25 cellular contexts compared by ENCODE assay signal in genomic region chr14:73261520-73262426, GRCh38. TPM values are rescaled to one million over a fixed set of nuclear protein-coding genes. Genes with fewer than 3 reads are reported as not detected.
A peak's percentile ranks its signal among the peaks of the same experiment; 100 is the strongest.
DNase-seq lines count a peak whose midpoint lies in the region; ATAC-seq, FAIRE-seq and TF ChIP-seq lines count a peak whose summit lies in the region.
"Had no signal": no experiment of that assay in that cellular context is flagged by ENCODE, and none has a peak within 500 bp of the region (broad histone marks: within the 10 kb centered on the region; RNA-seq: fewer than 3 reads in every experiment).

No MANE protein-coding gene starts in this region.

- no peak overlapping the region for H2BK12ac ChIP-seq in neuronal stem cell (ENCODE audit: low read length)

- H3K18ac ChIP-seq in IMR-90 (ENCODE audit: low read depth, low read length) (no peak overlapping the region), neuronal stem cell (ENCODE audit: low read length) (peak overlapping the region; percentile 64)

- intact Hi-C loops in activated CD4-positive, alpha-beta T cell treated with anti-CD3 and anti-CD28 coated beads for 36 hours (cut with DNase I, micrococcal nuclease) = no loop called here
- intact Hi-C loops in activated CD4-positive, alpha-beta T cell treated with anti-CD3 and anti-CD28 coated beads, Interleukin-2, amount 10 ng/mL, durations not matched to agents 24 days and 14 days (cut with micrococcal nuclease) = no loop called here
- intact Hi-C loops in IMR-90 (cut with micrococcal nuclease) (no loop called here), esophagus squamous epithelium (cut with DNase I) (no loop called here)

- no peaks in the 10 kb centered on the region for H3K4me1 ChIP-seq in IMR-90 (ENCODE audit: control insufficient read depth, insufficient read depth, low read length)
- H3K4me1 ChIP-seq in neuronal stem cell (ENCODE audit: control insufficient read depth in 2 of 2, insufficient read depth in 1 of 2, low read depth in 1 of 2, low read length in 2 of 2) = peaks cover 10 to 13% of the 10 kb centered on the region in 2 donors
- no peaks in the 10 kb centered on the region for H3K4me1 ChIP-seq in esophagus squamous epithelium

- CTCF ChIA-PET in activated CD4-positive, alpha-beta T cell treated with anti-CD3 and anti-CD28 coated beads for 36 hours (lab: Charles Lee) = interaction anchor here (0.6 kb wide), 1 partner anchor 203 kb away, joined by 4 read pairs; no protein-coding TSS in a partner anchor
- CTCF ChIA-PET in IMR-90 (lab: Yijun Ruan, JAX) = no interaction called here

- H2BK15ac ChIP-seq in IMR-90 (ENCODE audit: low read depth, low read length) = no peak overlapping the region
- no peak overlapping the region for H2BK15ac ChIP-seq in neuronal stem cell (ENCODE audit: low read length)

- no peak for TF ChIP-seq CTCF in IMR-90 (conservative IDR thresholded peaks at IDR 0.05; ENCODE audit: low read depth, low read length)
- TF ChIP-seq CTCF in esophagus squamous epithelium (IDR thresholded peaks at IDR 0.05) = no peak

- H3K36me3 Mint-ChIP-seq in activated CD4-positive, alpha-beta T cell treated with anti-CD3 and anti-CD28 coated beads for 36 hours (ENCODE audit: low read depth) = no peaks in the 10 kb centered on the region
- no peaks in the 10 kb centered on the region for H3K36me3 Mint-ChIP-seq in activated CD4-positive, alpha-beta T cell treated with anti-CD3 and anti-CD28 coated beads, Interleukin-2, amount 10 ng/mL, durations not matched to agents 24 days and 14 days (ENCODE audit: low read depth)
- H3K36me3 Mint-ChIP-seq: CD8-positive, alpha-beta T cell had no signal

- POLR2A ChIA-PET in activated CD4-positive, alpha-beta T cell treated with anti-CD3 and anti-CD28 coated beads for 36 hours (lab: Charles Lee) = no interaction called here
- POLR2A ChIA-PET in IMR-90 (lab: Charles Lee; ENCODE audit: unreplicated experiment) = no interaction called here

- no peak overlapping the region for H4K8ac ChIP-seq in IMR-90 (ENCODE audit: low read depth in 2 of 2, low read length in 2 of 2)
- H4K8ac ChIP-seq in neuronal stem cell (ENCODE audit: low read depth, low read length) = no peak overlapping the region

- BruUV-seq in IMR-90 (replicated peaks; lab: Mats Ljungman, UMichigan) = no TSS peak

- no peak overlapping the region for H3K4me2 ChIP-seq in IMR-90 (ENCODE audit: low read depth, low read length)
- no peak overlapping the region for H3K4me2 ChIP-seq in neuronal stem cell (ENCODE audit: insufficient read depth, low read length, poor library complexity, severe bottlenecking)
- H3K4me2 ChIP-seq: PC-9 had no signal

- dilution Hi-C loops in IMR-90 (cut with HindIII; ENCODE audit: low sequenced_read_pairs, unreplicated experiment) = no loop called here

- H4K20me1 ChIP-seq in IMR-90 (ENCODE audit: insufficient read depth, low read length) = no peaks in the 10 kb centered on the region; the same call in 1 of the 2 replicates

- no peak overlapping the region for H3K9ac ChIP-seq in IMR-90 (ENCODE audit: low read depth, low read length)
- H3K9ac ChIP-seq in neuronal stem cell (ENCODE audit: low read depth, low read length, poor library complexity) = peak overlapping the region; percentile 55

- H3K4me3 ChIP-seq in IMR-90 (ENCODE audit: insufficient read depth, low read depth, low read length) (no peak overlapping the region), neuronal stem cell (ENCODE audit: low read length in 2 of 2) (peak overlapping the region in 1 of 2 donors; percentile 18), esophagus squamous epithelium (no peak overlapping the region)
- H3K4me3 ChIP-seq: GM12878, MG63, PC-9 had no signal

- peak overlapping the region; percentile 19 for H2AK9ac ChIP-seq in IMR-90 (replicated peaks; ENCODE audit: low read depth, low read length, poor library complexity)

- no peak for TF ChIP-seq POLR2A in IMR-90 (IDR thresholded peaks at IDR 0.05; ENCODE audit: low read depth, low read length)
- TF ChIP-seq POLR2A in esophagus squamous epithelium (IDR thresholded peaks at IDR 0.05) = no peak

- H3K27ac Mint-ChIP-seq in activated CD4-positive, alpha-beta T cell treated with anti-CD3 and anti-CD28 coated beads for 36 hours = no peak overlapping the region
- no peak overlapping the region for H3K27ac Mint-ChIP-seq in activated CD4-positive, alpha-beta T cell treated with anti-CD3 and anti-CD28 coated beads, Interleukin-2, amount 10 ng/mL, durations not matched to agents 24 days and 14 days
- H3K27ac Mint-ChIP-seq: CD8-positive, alpha-beta T cell had no signal

- H3K27ac ChIP-seq in IMR-90 (ENCODE audit: insufficient read depth, low read length) = no peak overlapping the region
- H3K27ac ChIP-seq in neuronal stem cell (replicated peaks; ENCODE audit: low read length) = no peak overlapping the region
- H3K27ac ChIP-seq in esophagus squamous epithelium = no peak overlapping the region
- H3K27ac ChIP-seq: PC-9, RWPE1 had no signal

- no peak for ATAC-seq in activated CD4-positive, alpha-beta T cell treated with anti-CD3 and anti-CD28 coated beads for 36 hours
- ATAC-seq in IMR-90 (ENCODE audit: low read depth) = no peak
- ATAC-seq in HG02588 (IDR thresholded peaks at IDR 0.05; ENCODE audit: unreplicated experiment) = no peak
- ATAC-seq: CD8-positive, alpha-beta T cell; GM12878 had no signal

- H3K9me3 ChIP-seq in IMR-90 (ENCODE audit: control insufficient read depth, insufficient read depth, low read length) = no peaks in the 10 kb centered on the region
- H3K9me3 ChIP-seq in neuronal stem cell (replicated peaks in 1 of 2; ENCODE audit: control insufficient read depth in 2 of 2, insufficient read depth in 1 of 2, low read depth in 1 of 2, low read length in 2 of 2) = no peaks in the 10 kb centered on the region
- no peaks in the 10 kb centered on the region for H3K9me3 ChIP-seq in esophagus squamous epithelium
- H3K9me3 ChIP-seq: MG63 had no signal

- H2AFZ ChIP-seq in IMR-90 (replicated peaks; ENCODE audit: low read length, poor library complexity) (no peak overlapping the region), neuronal stem cell (ENCODE audit: low read length) (peak overlapping the region; percentile 56)
- H2AFZ ChIP-seq: PC-9 had no signal

- H2BK5ac ChIP-seq in IMR-90 (ENCODE audit: low read depth, low read length, poor library complexity, severe bottlenecking) (no peak overlapping the region), neuronal stem cell (ENCODE audit: low read length) (no peak overlapping the region)

- no peak overlapping the region for H3K4me3 Mint-ChIP-seq in activated CD4-positive, alpha-beta T cell treated with anti-CD3 and anti-CD28 coated beads for 36 hours
- no peak overlapping the region for H3K4me3 Mint-ChIP-seq in activated CD4-positive, alpha-beta T cell treated with anti-CD3 and anti-CD28 coated beads, Interleukin-2, amount 10 ng/mL, durations not matched to agents 24 days and 14 days
- H3K4me3 Mint-ChIP-seq: CD8-positive, alpha-beta T cell; H9 had no signal

- H2AK5ac ChIP-seq in IMR-90 (ENCODE audit: low read depth, low read length) (no peak overlapping the region), neuronal stem cell (ENCODE audit: low read depth, low read length) (peak overlapping the region; percentile 28)

- no peaks in the 10 kb centered on the region for H3K9me3 Mint-ChIP-seq in activated CD4-positive, alpha-beta T cell treated with anti-CD3 and anti-CD28 coated beads for 36 hours (ENCODE audit: low read depth)
- no peaks in the 10 kb centered on the region for H3K9me3 Mint-ChIP-seq in activated CD4-positive, alpha-beta T cell treated with anti-CD3 and anti-CD28 coated beads, Interleukin-2, amount 10 ng/mL, durations not matched to agents 24 days and 14 days
- H3K9me3 Mint-ChIP-seq: CD8-positive, alpha-beta T cell had no signal

- H3K27me3 ChIP-seq in IMR-90 (ENCODE audit: control insufficient read depth, insufficient read depth, low read length) = no peaks in the 10 kb centered on the region; the same call in 1 of the 2 replicates
- no peaks in the 10 kb centered on the region for H3K27me3 ChIP-seq in neuronal stem cell (ENCODE audit: control insufficient read depth in 3 of 3, insufficient read depth in 3 of 3, low read depth in 1 of 3, low read length in 3 of 3)
- no peaks in the 10 kb centered on the region for H3K27me3 ChIP-seq in esophagus squamous epithelium
- H3K27me3 ChIP-seq: MG63 had no signal

- H2BK20ac ChIP-seq in IMR-90 (ENCODE audit: low read depth, low read length) = no peak overlapping the region

- H3K4ac ChIP-seq in IMR-90 (ENCODE audit: low read depth, low read length) (no peak overlapping the region), neuronal stem cell (ENCODE audit: low read length) (no peak overlapping the region)

- no peak for TF ChIP-seq RAD21 in IMR-90 (IDR thresholded peaks at IDR 0.05; ENCODE audit: low read length)

- in situ Hi-C loops in IMR-90 (cut with MboI; ENCODE audit: low sequenced_read_pairs) = no loop called here

- H3K23ac ChIP-seq in IMR-90 (ENCODE audit: low read depth, low read length) (no peak overlapping the region), neuronal stem cell (ENCODE audit: low read depth, low read length, poor library complexity) (peak overlapping the region; percentile 73)

- peak; percentile 74 for FAIRE-seq in urothelium cell line (lab: Jason Lieb, UNC)
- FAIRE-seq: GM12878, GM18507 had no signal

- H4K5ac ChIP-seq in IMR-90 (ENCODE audit: low read depth, low read length) = no peak overlapping the region

- peak; percentile 3 for DNase-seq in activated CD4-positive, alpha-beta T cell treated with anti-CD3 and anti-CD28 coated beads for 36 hours
- DNase-seq in activated CD4-positive, alpha-beta T cell treated with anti-CD3 and anti-CD28 coated beads, Interleukin-2, amount 10 ng/mL, durations not matched to agents 24 days and 14 days = no peak
- DNase-seq in IMR-90 (no peak), neuronal stem cell (ENCODE audit: low spot score) (no peak), urothelium cell line (ENCODE audit: low spot score) (no peak), medulla oblongata (ENCODE audit: extremely low spot score) (no peak), esophagus squamous epithelium (lab: John Stamatoyannopoulos, UW) (no peak)
- DNase-seq: 8988T, DMS53, EL, H9, Kasumi-1, MG63, NCI-H1048, NCI-H1436 treated with DMSO at 0.1 percent for 48 hours, NCI-H2029 treated with DMSO at 0.1 percent for 48 hours, NCI-H2171, NCI-H526, PC-9, SIG-M5 had no signal

- no peak overlapping the region for H4K91ac ChIP-seq in IMR-90 (ENCODE audit: insufficient read depth, low read depth, low read length)
- no peak overlapping the region for H4K91ac ChIP-seq in neuronal stem cell (ENCODE audit: low read depth, low read length, poor library complexity)

- no peaks in the 10 kb centered on the region for H3K9me1 ChIP-seq in IMR-90 (ENCODE audit: insufficient read depth, low read length)

- no peak overlapping the region for H3K56ac ChIP-seq in IMR-90 (ENCODE audit: extremely low read depth, insufficient read depth, low read length)

- WGBS in IMR-90 (ENCODE audit: extremely low coverage in 2 of 2, insufficient read length in 1 of 2), 2 experiments = 89% methylated on average over 10 of the region's 15 CpGs; no CpG with 5 or more reads in 1 of the 2 experiments
- no CpG with 5 or more reads among the region's 15 CpGs for WGBS in neuronal stem cell (ENCODE audit: extremely low coverage in 2 of 2, insufficient read length in 2 of 2, insufficient replicate concordance in 1 of 2), 2 donors
- WGBS in esophagus squamous epithelium, 2 donors = 86 to 97% methylated on average over 4 to 6 of the region's 15 CpGs

- H3K79me1 ChIP-seq in IMR-90 (ENCODE audit: low read depth in 1 of 2, low read length in 2 of 2) (no peaks in the 10 kb centered on the region), neuronal stem cell (ENCODE audit: low read depth, low read length) (peaks cover 2% of the 10 kb centered on the region)

- peaks cover 3% of the 10 kb centered on the region for H3K4me1 Mint-ChIP-seq in activated CD4-positive, alpha-beta T cell treated with anti-CD3 and anti-CD28 coated beads for 36 hours
- peaks cover 4% of the 10 kb centered on the region for H3K4me1 Mint-ChIP-seq in activated CD4-positive, alpha-beta T cell treated with anti-CD3 and anti-CD28 coated beads, Interleukin-2, amount 10 ng/mL, durations not matched to agents 24 days and 14 days

- no peak overlapping the region for H3K14ac ChIP-seq in IMR-90 (replicated peaks; ENCODE audit: low read depth, low read length)
- H3K14ac ChIP-seq in neuronal stem cell (ENCODE audit: low read length) = no peak overlapping the region

- H3K27me3 Mint-ChIP-seq in activated CD4-positive, alpha-beta T cell treated with anti-CD3 and anti-CD28 coated beads for 36 hours = peaks cover 2% of the 10 kb centered on the region
- H3K27me3 Mint-ChIP-seq in activated CD4-positive, alpha-beta T cell treated with anti-CD3 and anti-CD28 coated beads, Interleukin-2, amount 10 ng/mL, durations not matched to agents 24 days and 14 days = peaks cover 2% of the 10 kb centered on the region

- H3K36me3 ChIP-seq in IMR-90 (ENCODE audit: control insufficient read depth, insufficient read depth, low read length) (no peaks in the 10 kb centered on the region), neuronal stem cell (replicated peaks in 1 of 2; ENCODE audit: control insufficient read depth in 2 of 2, insufficient read depth in 2 of 2, low read length in 2 of 2) (peaks cover 0 to 26% of the 10 kb centered on the region in 2 donors), esophagus squamous epithelium (peaks cover 0 to 7% (median 0%) of the 10 kb centered on the region in 3 donors)
- H3K36me3 ChIP-seq: MG63 had no signal

- H2BK120ac ChIP-seq in IMR-90 (ENCODE audit: low read depth, low read length) = no peak overlapping the region
- no peak overlapping the region for H2BK120ac ChIP-seq in neuronal stem cell (ENCODE audit: low read depth, low read length)

RNA-seq across cellular contexts. Expression of gene PAPLN, which starts 24.5 kb away (rescaled TPM):
- total RNA-seq in activated CD4-positive, alpha-beta T cell treated with anti-CD3 and anti-CD28 coated beads for 36 hours = under 1 TPM; 0.21 to 0.30 TPM
- 0.54 and 0.83 TPM in 2 replicates for total RNA-seq in activated CD4-positive, alpha-beta T cell treated with anti-CD3 and anti-CD28 coated beads, Interleukin-2, amount 10 ng/mL, durations not matched to agents 24 days and 14 days
- total RNA-seq in IMR-90 (2012; rRNA removed) = 0.28 and 0.36 TPM in 2 replicates
- 0.83 and 1.2 TPM in 2 replicates for polyA plus RNA-seq in IMR-90 (2012; rRNA removed)
- polyA plus RNA-seq in IMR-90 (2012; cell fraction: cytosol; rRNA removed) = 0.34 and 0.79 TPM in 2 replicates
- 10.9 and 11.7 TPM in 2 replicates for polyA plus RNA-seq in IMR-90 (2012; cell fraction: nucleus; rRNA removed; ENCODE audit: low replicate concordance)
- 15.1 TPM for polyA plus RNA-seq in neuronal stem cell (2013, experiment 1 of 2)
- polyA plus RNA-seq in neuronal stem cell (2013, experiment 2 of 2) = 15.7 TPM
- 10 to 100 TPM in 1 of 4 donors, 1 to 10 TPM in 3; 2.2 to 12.6 (median 5.4) TPM for total RNA-seq in esophagus squamous epithelium
- total RNA-seq: CD8-positive, alpha-beta T cell; PC-9 had no signal
